Comparison of ENCODE assay signal across 8 cellular contexts in genomic region chr9:4739587-4740372, GRCh38. TPM values are rescaled to one million over a fixed set of nuclear protein-coding genes. Genes with fewer than 3 reads are reported as not detected.
DNase-seq lines count a peak whose midpoint lies in the region; ATAC-seq and TF ChIP-seq lines count a peak whose summit lies in the region.

No MANE protein-coding gene starts in this region.

- no peak overlapping the region for H2BK5ac ChIP-seq in trophoblast cell (ENCODE audit: low read depth, low read length, poor library complexity)

- H3K27me3 Mint-ChIP-seq in T-helper 17 cell: no peaks in the 10 kb centered on the region

- no peaks in the 10 kb centered on the region for H4K20me1 ChIP-seq in fibroblast of lung (ENCODE audit: control insufficient read depth, extremely low read depth, insufficient read depth, low read length)

- peak overlapping the region; percentile 83 for H3K4me2 ChIP-seq in fibroblast of lung (ENCODE audit: extremely low read depth, insufficient read depth, low read length)
- H3K4me2 ChIP-seq in trophoblast cell (ENCODE audit: low read length): peak overlapping the region; percentile 82

- H2BK120ac ChIP-seq in trophoblast cell (ENCODE audit: insufficient read depth, low read length, poor library complexity): no peak overlapping the region

- WGBS in trophoblast cell (ENCODE audit: extremely low coverage, insufficient coverage, insufficient read length): no CpG with 5 or more reads among the region's 25 CpGs

- ATAC-seq in T-helper 17 cell (no peak), HG03469 (IDR thresholded peaks at IDR 0.05; ENCODE audit: unreplicated experiment) (no peak)

- H3K27me3 ChIP-seq in fibroblast of lung (ENCODE audit: control insufficient read depth, insufficient read depth, low read length) (no peaks in the 10 kb centered on the region), trophoblast cell (ENCODE audit: insufficient read depth, low read length) (no peaks in the 10 kb centered on the region)

- H2BK12ac ChIP-seq in trophoblast cell (ENCODE audit: low read length): no peak overlapping the region

- no peaks in the 10 kb centered on the region for H3K4me1 ChIP-seq in fibroblast of lung (ENCODE audit: control insufficient read depth, extremely low read depth, insufficient read depth, low read length)
- peaks cover 5 to 10% of the 10 kb centered on the region in 2 experiments for H3K4me1 ChIP-seq in trophoblast cell (ENCODE audit: control insufficient read depth in 1 of 2, insufficient read depth in 2 of 2, low read length in 2 of 2)

- DNase-seq in NCI-H82 (lab: John Stamatoyannopoulos, UW) (peak; percentile 33), NCI-H82 treated with DMSO at 0.1 percent for 48 hours (lab: John Stamatoyannopoulos, UW; ENCODE audit: unreplicated experiment) (no peak), T-helper 17 cell (no peak), fibroblast of lung (ENCODE audit: low read depth in 2 of 2) (peak; percentile 23 to 32), trophoblast cell (peak in 1 of 2 donors; percentile 21), Kasumi-1 (lab: John Stamatoyannopoulos, UW) (no peak), SKM-1 (lab: John Stamatoyannopoulos, UW; ENCODE audit: unreplicated experiment) (no peak)

- H3K4ac ChIP-seq in trophoblast cell (ENCODE audit: low read depth, low read length): peak overlapping the region; percentile 86

- peak overlapping the region; percentile 95 for H3K27ac Mint-ChIP-seq in T-helper 17 cell

- TF ChIP-seq CTCF in fibroblast of lung (conservative IDR thresholded peaks at IDR 0.05 in 1 of 2, IDR thresholded peaks at IDR 0.05 in 1 of 2; ENCODE audit: low read depth in 1 of 2, low read length in 2 of 2): peak in 1 of 2 donors; percentile 4

- peak overlapping the region; percentile 73 to 95 (median 92) for H3K4me3 ChIP-seq in fibroblast of lung (replicated peaks in 1 of 4; ENCODE audit: control extremely low read depth in 1 of 4, insufficient read depth in 1 of 4, low read depth in 3 of 4, low read length in 4 of 4)
- no peak overlapping the region for H3K4me3 ChIP-seq in trophoblast cell (ENCODE audit: low read depth, low read length)

- peaks cover 28% of the 10 kb centered on the region for H3K4me1 Mint-ChIP-seq in T-helper 17 cell

- peak overlapping the region; percentile 37 for H3K14ac ChIP-seq in trophoblast cell (ENCODE audit: low read length)

- H2AFZ ChIP-seq in fibroblast of lung (ENCODE audit: low read length) (peak overlapping the region; percentile 82), trophoblast cell (ENCODE audit: insufficient read depth, low read length, poor library complexity) (no peak overlapping the region)

- no peak overlapping the region for H4K8ac ChIP-seq in trophoblast cell (ENCODE audit: low read depth, low read length)

- H3K36me3 ChIP-seq in fibroblast of lung (ENCODE audit: control insufficient read depth, insufficient read depth, low read length): no peaks in the 10 kb centered on the region
- peaks cover 0 to 1% of the 10 kb centered on the region in 2 experiments for H3K36me3 ChIP-seq in trophoblast cell (ENCODE audit: control insufficient read depth in 1 of 2, insufficient read depth in 2 of 2, low read length in 2 of 2)

- H3K36me3 Mint-ChIP-seq in T-helper 17 cell (ENCODE audit: low read depth): peaks cover 4% of the 10 kb centered on the region

- peak overlapping the region; percentile 90 for H3K27ac ChIP-seq in fibroblast of lung (ENCODE audit: insufficient read depth, low read length)
- H3K27ac ChIP-seq in trophoblast cell (ENCODE audit: low read depth, low read length): no peak overlapping the region

- no peaks in the 10 kb centered on the region for H3K9me3 ChIP-seq in T-helper 17 cell (ENCODE audit: control insufficient read depth, low read length, poor library complexity, severe bottlenecking)
- H3K9me3 ChIP-seq in fibroblast of lung (ENCODE audit: control insufficient read depth, insufficient read depth, low read depth, low read length): no peaks in the 10 kb centered on the region
- no peaks in the 10 kb centered on the region for H3K9me3 ChIP-seq in trophoblast cell (ENCODE audit: insufficient read depth, low read depth, low read length)

- H4K91ac ChIP-seq in trophoblast cell (ENCODE audit: low read depth, low read length): no peak overlapping the region

- H3K79me1 ChIP-seq in trophoblast cell (ENCODE audit: low read length): peaks cover 11% of the 10 kb centered on the region

- H3K4me3 Mint-ChIP-seq in T-helper 17 cell: peak overlapping the region; percentile 98

- H4K12ac ChIP-seq in trophoblast cell (ENCODE audit: low read depth, low read length): peak overlapping the region; percentile 54

- H2AK5ac ChIP-seq in trophoblast cell (ENCODE audit: low read length): peak overlapping the region; percentile 37

- H3K23ac ChIP-seq in trophoblast cell (ENCODE audit: low read length): no peak overlapping the region

- H3K18ac ChIP-seq in trophoblast cell (ENCODE audit: low read length): no peak overlapping the region

- peak overlapping the region; percentile 82 for H3K9ac ChIP-seq in fibroblast of lung (ENCODE audit: insufficient read depth, low read length)
- H3K9ac ChIP-seq in trophoblast cell (ENCODE audit: low read length): no peak overlapping the region

- peaks cover 42% of the 10 kb centered on the region for H3K79me2 ChIP-seq in fibroblast of lung (ENCODE audit: control insufficient read depth, insufficient read depth, low read length)
- peaks cover 19% of the 10 kb centered on the region for H3K79me2 ChIP-seq in trophoblast cell (ENCODE audit: control insufficient read depth, insufficient read depth, low read length, poor library complexity)

RNA-seq across cellular contexts. Expression of gene AK3, which starts 1.2 kb away (rescaled TPM):
- 10 to 100 TPM; 14.2 to 15.2 TPM for total RNA-seq in T-helper 17 cell
- total RNA-seq in fibroblast of lung: 53.9 and 90.3 TPM in 2 replicates
- 56.3 and 66.3 TPM in 2 replicates for polyA plus RNA-seq in fibroblast of lung
- 44.2 and 50.3 TPM in 2 replicates for polyA plus RNA-seq in fibroblast of lung (2012)
- 8.2 and 13.4 TPM in 2 replicates for polyA minus RNA-seq in fibroblast of lung (ENCODE audit: low replicate concordance)
- 32.9 and 34.0 TPM in 2 replicates for polyA plus RNA-seq in trophoblast cell (2013)

RNA-seq across cellular contexts. Expression of gene RCL1, which starts 53.0 kb away (rescaled TPM):
- total RNA-seq in T-helper 17 cell: 10 to 100 TPM; 23.5 to 28.1 TPM
- 13.6 and 14.5 TPM in 2 replicates for total RNA-seq in fibroblast of lung
- polyA plus RNA-seq in fibroblast of lung: 5.0 and 8.8 TPM in 2 replicates
- polyA plus RNA-seq in fibroblast of lung (2012): 3.7 and 9.1 TPM in 2 replicates
- polyA minus RNA-seq in fibroblast of lung (ENCODE audit: low replicate concordance): 13.3 and 14.2 TPM in 2 replicates
- 25.3 and 26.8 TPM in 2 replicates for polyA plus RNA-seq in trophoblast cell (2013)

Comparison
In these comparisons a context has a peak if more than half of its experiments do, and no peak if none do; other contexts are left out.
1. DNase-seq: peak in NCI-H82 (single experiment) and fibroblast of lung (2 of 2); none in NCI-H82 treated with DMSO at 0.1 percent for 48 hours (single experiment), T-helper 17 cell (0 of 3), Kasumi-1 (0 of 2) and SKM-1 (single experiment).